In genomic region chr10:133060881-133061280, GRCh38 we compare ENCODE assay signal across 29 cellular contexts. TPM values are rescaled to one million over a fixed set of nuclear protein-coding genes. Genes with fewer than 3 reads are reported as not detected.
"Had no signal": no experiment of that assay in that cellular context is flagged by ENCODE, and none has a peak within 500 bp of the region (broad histone marks: within the 10 kb centered on the region; RNA-seq: fewer than 3 reads in every experiment).

No MANE protein-coding gene starts in this region.

- H3K27ac Mint-ChIP-seq: naive B cell; naive thymus-derived CD8-positive, alpha-beta T cell; natural killer cell treated with Interleukin-12 subunit alpha and Interleukin-12 subunit beta and Interleukin-15 and Interleukin-18, amount 100 ng/mL, for 72 hours; nephron progenitor cell; progenitor cell of endocrine pancreas; stimulated activated effector memory CD8-positive, alpha-beta T cell treated with anti-CD3 and anti-CD28 coated beads, Interleukin-12 subunit alpha, Interleukin-12 subunit beta, amount 100 ng/mL, for 72 hours; stimulated activated naive B cell treated with anti-CD40 and anti-IgM and Interleukin-4, amounts not matched to agents 10 μg/mL and 1 μg/mL and 100 μg/mL, for 72 hours had no signal

- H2AFZ ChIP-seq: parathyroid adenoma had no signal

- H3K9ac ChIP-seq: parathyroid adenoma had no signal

- H3K9me3 ChIP-seq: ovary, psoas muscle, right lobe of liver, sigmoid colon, stomach, thoracic aorta, thyroid gland, tibial nerve, upper lobe of left lung, uterus had no signal

- H3K4me1 ChIP-seq: parathyroid adenoma, psoas muscle, right lobe of liver, sigmoid colon, stomach, thyroid gland, upper lobe of left lung, uterus had no signal

- DNase-seq: naive B cell; naive thymus-derived CD8-positive, alpha-beta T cell; nephron progenitor cell; occipital lobe; ovary; posterior cingulate gyrus; psoas muscle; right lobe of liver; sigmoid colon; small intestine; stimulated activated CD4-positive, alpha-beta T cell treated with anti-CD3 and anti-CD28 coated beads, Interleukin-15, amount 100 ng/mL, for 24 hours; stimulated activated CD4-positive, alpha-beta T cell treated with anti-CD3 and anti-CD28 coated beads, Interleukin-2, amount 100 ng/mL, for 24 hours; stimulated activated CD4-positive, alpha-beta T cell treated with anti-CD3 and anti-CD28 coated beads, Interleukin-2, amount 100 ng/mL, for 48 hours; stimulated activated CD4-positive, alpha-beta T cell treated with anti-CD3 and anti-CD28 coated beads, Interleukin-4, amount 100 ng/mL, for 24 hours; stimulated activated naive B cell treated with anti-CD40 and anti-IgM and Interleukin-4, amounts not matched to agents 10 μg/mL and 1 μg/mL and 100 μg/mL, for 72 hours; stimulated activated naive CD4-positive, alpha-beta T cell treated with Interleukin-2 at 50 U/mL for 16 hours; stomach; thyroid gland; trophoblast cell; uterus had no signal

- H3K27me3 ChIP-seq: ovary, right lobe of liver, thyroid gland, upper lobe of left lung, uterus had no signal

- H3K4me3 Mint-ChIP-seq: naive B cell; naive thymus-derived CD8-positive, alpha-beta T cell; natural killer cell treated with Interleukin-12 subunit alpha and Interleukin-12 subunit beta and Interleukin-15 and Interleukin-18, amount 100 ng/mL, for 72 hours; nephron progenitor cell; neural crest cell; stimulated activated effector memory CD8-positive, alpha-beta T cell treated with anti-CD3 and anti-CD28 coated beads, Interleukin-12 subunit alpha, Interleukin-12 subunit beta, amount 100 ng/mL, for 72 hours; stimulated activated naive B cell treated with anti-CD40 and anti-IgM and Interleukin-4, amounts not matched to agents 10 μg/mL and 1 μg/mL and 100 μg/mL, for 72 hours had no signal

- H3K36me3 ChIP-seq: ovary, right lobe of liver, sigmoid colon, stomach, thoracic aorta, thyroid gland, tibial nerve, upper lobe of left lung, uterus had no signal

- H3K27ac ChIP-seq: ovary, parathyroid adenoma, psoas muscle, right lobe of liver, sigmoid colon, stomach, thoracic aorta, thyroid gland, tibial nerve, upper lobe of left lung, uterus had no signal

- H3K9me3 Mint-ChIP-seq: naive thymus-derived CD8-positive, alpha-beta T cell; natural killer cell treated with Interleukin-12 subunit alpha and Interleukin-12 subunit beta and Interleukin-15 and Interleukin-18, amount 100 ng/mL, for 72 hours; neural crest cell; stimulated activated effector memory CD8-positive, alpha-beta T cell treated with anti-CD3 and anti-CD28 coated beads, Interleukin-12 subunit alpha, Interleukin-12 subunit beta, amount 100 ng/mL, for 72 hours had no signal

- ATAC-seq: naive thymus-derived CD8-positive, alpha-beta T cell; psoas muscle; right cardiac atrium; stimulated activated effector memory CD8-positive, alpha-beta T cell treated with anti-CD3 and anti-CD28 coated beads, Interleukin-12 subunit alpha, Interleukin-12 subunit beta, amount 100 ng/mL, for 72 hours; stimulated activated naive B cell treated with anti-CD40 and anti-IgM and Interleukin-4, amounts not matched to agents 10 μg/mL and 1 μg/mL and 100 μg/mL, for 72 hours had no signal

- H3K4me3 ChIP-seq: ovary, psoas muscle, right lobe of liver, sigmoid colon, stomach, thoracic aorta, thyroid gland, tibial nerve, upper lobe of left lung, uterus had no signal

RNA-seq across cellular contexts. Expression of gene ADGRA1, which starts 26.8 kb away (rescaled TPM):
- polyA plus RNA-seq: naive thymus-derived CD8-positive, alpha-beta T cell; ovary; stomach had no signal
